ENCODE assay signal across 22 cellular contexts in genomic region chr17:17540278-17540906, GRCh38. TPM values are rescaled to one million over a fixed set of nuclear protein-coding genes. Genes with fewer than 3 reads are reported as not detected.
DNase-seq lines count a peak whose midpoint lies in the region; ATAC-seq and TF ChIP-seq lines count a peak whose summit lies in the region.
"Had no signal": no experiment of that assay in that cellular context is flagged by ENCODE, and none has a peak within 500 bp of the region (broad histone marks: within the 10 kb centered on the region; RNA-seq: fewer than 3 reads in every experiment).

No MANE protein-coding gene starts in this region.

- H3K4me3 ChIP-seq in Caco-2 (ENCODE audit: low read depth, low read length), result no peak overlapping the region
- H3K4me3 ChIP-seq in right lobe of liver, result no peak overlapping the region
- H3K4me3 ChIP-seq: dorsolateral prefrontal cortex, lung, thyroid gland had no signal

- H3K27me3 ChIP-seq in Caco-2 (replicated peaks; ENCODE audit: control insufficient read depth, insufficient read depth, low read length) (no peaks in the 10 kb centered on the region), right lobe of liver (no peaks in the 10 kb centered on the region)
- H3K27me3 ChIP-seq: dorsolateral prefrontal cortex, thyroid gland had no signal

- H3K4me1 ChIP-seq in Caco-2 (peaks cover 42% of the 10 kb centered on the region), right lobe of liver (peaks cover 0 to 61% (median 28%) of the 10 kb centered on the region in 4 donors)

- H3K4me3 Mint-ChIP-seq in Caco-2 (ENCODE audit: unreplicated experiment), result no peak overlapping the region
- H3K4me3 Mint-ChIP-seq: activated naive CD8-positive, alpha-beta T cell treated with anti-CD3 and anti-CD28 coated beads, Interleukin-2, amount 10 ng/mL, durations not matched to agents 7 days and 5 days; activated T-helper 1 cell treated with anti-CD3 and anti-CD28 coated beads, Interleukin-12 subunit alpha, Interleukin-12 subunit beta, Interleukin-2, Interleukin-4 antibody, amounts not matched to agents 30 ng/mL and 10 ng/mL and 1 ng/mL, durations not matched to agents 14 hours and 24 hours and 36 hours; naive B cell had no signal

- ATAC-seq in right lobe of liver (no peak), omental fat pad (ENCODE audit: low FRiP score) (no peak), GM21381 (IDR thresholded peaks at IDR 0.05; ENCODE audit: unreplicated experiment) (no peak), GM21423 (IDR thresholded peaks at IDR 0.05; ENCODE audit: unreplicated experiment) (no peak)

- TF ChIP-seq CTCF in Caco-2 (IDR thresholded peaks at IDR 0.05; ENCODE audit: insufficient read depth in 1 of 2, low read depth in 1 of 2, low read length in 1 of 2, severe bottlenecking in 1 of 2, unreplicated experiment in 1 of 2) (no peak), right lobe of liver (IDR thresholded peaks at IDR 0.05) (no peak), omental fat pad (IDR thresholded peaks at IDR 0.05) (no peak)

- H3K27ac ChIP-seq in right lobe of liver, result peak overlapping the region in 2 of 3 donors; percentile 84 to 94
- H3K27ac ChIP-seq: 22Rv1, thyroid gland had no signal

- intact Hi-C loops in Caco-2 (cut with micrococcal nuclease; ENCODE audit: unreplicated experiment) (no loop called here), right lobe of liver (cut with DNase I) (no loop called here)

- no TSS peak for BruUV-seq in Caco-2 (replicated peaks; lab: Mats Ljungman, UMichigan)

- H3K36me3 ChIP-seq in Caco-2 (ENCODE audit: control insufficient read depth, insufficient read depth, low read length), result no peaks in the 10 kb centered on the region
- H3K36me3 ChIP-seq in right lobe of liver, result no peaks in the 10 kb centered on the region
- H3K36me3 ChIP-seq: thyroid gland had no signal

- no peaks in the 10 kb centered on the region for H3K9me3 ChIP-seq in Caco-2
- H3K9me3 ChIP-seq in right lobe of liver, result no peaks in the 10 kb centered on the region
- H3K9me3 ChIP-seq: thyroid gland had no signal

- peaks cover 4% of the 10 kb centered on the region for H3K36me3 Mint-ChIP-seq in Caco-2 (ENCODE audit: insufficient read depth, unreplicated experiment)
- H3K36me3 Mint-ChIP-seq: activated naive CD8-positive, alpha-beta T cell treated with anti-CD3 and anti-CD28 coated beads, Interleukin-2, amount 10 ng/mL, durations not matched to agents 7 days and 5 days; naive B cell had no signal

- peaks cover 19% of the 10 kb centered on the region for H3K4me1 Mint-ChIP-seq in Caco-2 (ENCODE audit: low read depth, unreplicated experiment)
- H3K4me1 Mint-ChIP-seq: activated naive CD8-positive, alpha-beta T cell treated with anti-CD3 and anti-CD28 coated beads, Interleukin-2, amount 10 ng/mL, durations not matched to agents 7 days and 5 days; naive B cell had no signal

- no peak for TF ChIP-seq POLR2A in right lobe of liver (IDR thresholded peaks at IDR 0.05)

- 29% methylated on average over 2 of the region's 15 CpGs for WGBS in right lobe of liver (ENCODE audit: insufficient coverage, low coverage, low lambda C conversion rate, missing lambda C conversion rate)

- no peaks in the 10 kb centered on the region for H3K9me3 Mint-ChIP-seq in Caco-2 (ENCODE audit: unreplicated experiment)
- H3K9me3 Mint-ChIP-seq: activated naive CD8-positive, alpha-beta T cell treated with anti-CD3 and anti-CD28 coated beads, Interleukin-2, amount 10 ng/mL, durations not matched to agents 7 days and 5 days; activated T-helper 1 cell treated with anti-CD3 and anti-CD28 coated beads, Interleukin-12 subunit alpha, Interleukin-12 subunit beta, Interleukin-2, Interleukin-4 antibody, amounts not matched to agents 30 ng/mL and 10 ng/mL and 1 ng/mL, durations not matched to agents 14 hours and 24 hours and 36 hours; naive B cell had no signal

- no peaks in the 10 kb centered on the region for H3K27me3 Mint-ChIP-seq in Caco-2 (ENCODE audit: insufficient read depth, unreplicated experiment)
- H3K27me3 Mint-ChIP-seq: activated naive CD8-positive, alpha-beta T cell treated with anti-CD3 and anti-CD28 coated beads, Interleukin-2, amount 10 ng/mL, durations not matched to agents 7 days and 5 days; naive B cell; progenitor cell of endocrine pancreas had no signal

- DNase-seq in DMS 273 (lab: John Stamatoyannopoulos, UW; ENCODE audit: unreplicated experiment) (peak; percentile 51), DMS 273 treated with DMSO at 0.1 percent for 48 hours (lab: John Stamatoyannopoulos, UW) (no peak), Caco-2 (no peak), SHP77 (lab: John Stamatoyannopoulos, UW) (peak; percentile 79 to 87), right lobe of liver (no peak), omental fat pad (ENCODE audit: low spot score) (no peak)
- DNase-seq: activated naive CD8-positive, alpha-beta T cell treated with anti-CD3 and anti-CD28 coated beads, Interleukin-2, amount 10 ng/mL, durations not matched to agents 7 days and 5 days; C1 segment of cervical spinal cord; dorsolateral prefrontal cortex; HCEC 1CT; naive B cell; NCI-H1694; NCI-H774; thyroid gland had no signal

- CTCF ChIA-PET in Caco-2 (lab: Charles Lee), result no interaction called here

- peak overlapping the region; percentile 90 for H3K27ac Mint-ChIP-seq in Caco-2 (ENCODE audit: unreplicated experiment)
- H3K27ac Mint-ChIP-seq: activated naive CD8-positive, alpha-beta T cell treated with anti-CD3 and anti-CD28 coated beads, Interleukin-2, amount 10 ng/mL, durations not matched to agents 7 days and 5 days; activated T-helper 1 cell treated with anti-CD3 and anti-CD28 coated beads, Interleukin-12 subunit alpha, Interleukin-12 subunit beta, Interleukin-2, Interleukin-4 antibody, amounts not matched to agents 30 ng/mL and 10 ng/mL and 1 ng/mL, durations not matched to agents 14 hours and 24 hours and 36 hours had no signal

- POLR2A ChIA-PET in Caco-2 (lab: Charles Lee), result interaction anchor here (0.6 kb wide), 1 partner anchor 18 kb away, joined by 3 read pairs; no protein-coding TSS in a partner anchor

RNA-seq across cellular contexts. Expression of gene RASD1, which starts 44.2 kb away (rescaled TPM):
- 11.0 and 14.8 TPM in 2 replicates for total RNA-seq in Caco-2 (2022)
- 100 to 1,000 TPM in 3 of 6 experiments, 10 to 100 TPM in 2, 1 to 10 TPM in 1; 1.0 to 230 (median 101) TPM for total RNA-seq in right lobe of liver
- total RNA-seq in omental fat pad, result 100 to 1,000 TPM in 3 of 4 donors, 10 to 100 TPM in 1; 76.9 to 413 (median 322) TPM
- total RNA-seq: LHCN-M2, RPMI7951 had no signal

RNA-seq across cellular contexts. Expression of gene PEMT, which starts 51.1 kb away (rescaled TPM):
- total RNA-seq in Caco-2 (2022) (29.5 and 32.1 TPM in 2 replicates), right lobe of liver (100 to 1,000 TPM in 5 of 6 experiments, 10 to 100 TPM in 1; 92.4 to 184 (median 170) TPM), omental fat pad (100 to 1,000 TPM in 1 of 4 donors, 10 to 100 TPM in 3; 32.2 to 181 (median 57.1) TPM)

Comparison
In these comparisons a context has a peak if more than half of its experiments do, and no peak if none do; other contexts are left out.
1. DNase-seq: peak in DMS 273 (single experiment) and SHP77 (2 of 2); none in DMS 273 treated with DMSO at 0.1 percent for 48 hours (single experiment), Caco-2 (0 of 2), right lobe of liver (0 of 3) and omental fat pad (single experiment).